Comparison of ENCODE assay signal across 8 cellular contexts in genomic region chr7:44797329-44798258, GRCh38. TPM values are rescaled to one million over a fixed set of nuclear protein-coding genes. Genes with fewer than 3 reads are reported as not detected.
DNase-seq lines count a peak whose midpoint lies in the region; ATAC-seq and TF ChIP-seq lines count a peak whose summit lies in the region.

No MANE protein-coding gene starts in this region.

- peak overlapping the region; percentile 95 for H3K4me3 ChIP-seq in AG10803 (ENCODE audit: low read length)

- intact Hi-C loops in activated CD4-positive, alpha-beta T cell treated with anti-CD3 and anti-CD28 coated beads, Interleukin-2, amount 10 ng/mL, durations not matched to agents 24 days and 14 days (cut with micrococcal nuclease): loop anchor here (1.0 to 2.0 kb wide), 6 partner anchors 51 to 715 kb away; partner anchors contain the start of genes H2AZ2, MYO1G, POLM and TBRG4

- peak; percentile 46 for TF ChIP-seq CTCF in AG10803 (conservative IDR thresholded peaks at IDR 0.05; ENCODE audit: low read length)

- peaks cover 31% of the 10 kb centered on the region for H3K4me1 Mint-ChIP-seq in activated CD4-positive, alpha-beta T cell treated with anti-CD3 and anti-CD28 coated beads, Interleukin-2, amount 10 ng/mL, durations not matched to agents 24 days and 14 days

- ATAC-seq in GM19043 (IDR thresholded peaks at IDR 0.05; ENCODE audit: low read depth, unreplicated experiment) (peak; percentile 52), HG03432 (IDR thresholded peaks at IDR 0.05; ENCODE audit: unreplicated experiment) (peak; percentile 45)

- no peaks in the 10 kb centered on the region for H3K27me3 Mint-ChIP-seq in activated CD4-positive, alpha-beta T cell treated with anti-CD3 and anti-CD28 coated beads, Interleukin-2, amount 10 ng/mL, durations not matched to agents 24 days and 14 days

- H3K4me3 Mint-ChIP-seq in activated CD4-positive, alpha-beta T cell treated with anti-CD3 and anti-CD28 coated beads, Interleukin-2, amount 10 ng/mL, durations not matched to agents 24 days and 14 days: peak overlapping the region; percentile 98

- peak overlapping the region; percentile 97 for H3K27ac Mint-ChIP-seq in activated CD4-positive, alpha-beta T cell treated with anti-CD3 and anti-CD28 coated beads, Interleukin-2, amount 10 ng/mL, durations not matched to agents 24 days and 14 days

- peaks cover 58% of the 10 kb centered on the region for H3K36me3 Mint-ChIP-seq in activated CD4-positive, alpha-beta T cell treated with anti-CD3 and anti-CD28 coated beads, Interleukin-2, amount 10 ng/mL, durations not matched to agents 24 days and 14 days (ENCODE audit: low read depth)

- H3K27ac ChIP-seq in cingulate gyrus (ENCODE audit: low read depth, low read length): peak overlapping the region; percentile 95

- H3K9me3 Mint-ChIP-seq in activated CD4-positive, alpha-beta T cell treated with anti-CD3 and anti-CD28 coated beads, Interleukin-2, amount 10 ng/mL, durations not matched to agents 24 days and 14 days: no peaks in the 10 kb centered on the region

- DNase-seq in AG10803 (ENCODE audit: low read depth): peak; percentile 90
- DNase-seq in NCI-H526 (lab: John Stamatoyannopoulos, UW): peak; percentile 39 to 81
- peak; percentile 95 for DNase-seq in activated CD4-positive, alpha-beta T cell treated with anti-CD3 and anti-CD28 coated beads, Interleukin-2, amount 10 ng/mL, durations not matched to agents 24 days and 14 days
- DNase-seq in kidney tubule cell (ENCODE audit: low spot score): peak; percentile 91
- DNase-seq in stimulated activated CD4-positive, alpha-beta T cell treated with anti-CD3 and anti-CD28 coated beads, Interleukin-15, amount 100 ng/mL, for 48 hours (ENCODE audit: low read depth in 2 of 2): peak; percentile 74 to 78

RNA-seq across cellular contexts. Expression of gene PPIA, which starts 1.1 kb away (rescaled TPM):
- total RNA-seq in activated CD4-positive, alpha-beta T cell treated with anti-CD3 and anti-CD28 coated beads, Interleukin-2, amount 10 ng/mL, durations not matched to agents 24 days and 14 days: 2,368 and 2,448 TPM in 2 replicates

RNA-seq across cellular contexts. Expression of gene ZMIZ2, which starts 48.9 kb away (rescaled TPM):
- total RNA-seq in activated CD4-positive, alpha-beta T cell treated with anti-CD3 and anti-CD28 coated beads, Interleukin-2, amount 10 ng/mL, durations not matched to agents 24 days and 14 days: 130 and 133 TPM in 2 replicates

RNA-seq across cellular contexts. Expression of gene H2AZ2, which starts 50.3 kb away (rescaled TPM):
- 188 and 192 TPM in 2 replicates for total RNA-seq in activated CD4-positive, alpha-beta T cell treated with anti-CD3 and anti-CD28 coated beads, Interleukin-2, amount 10 ng/mL, durations not matched to agents 24 days and 14 days

Comparison
In these comparisons a context has a peak if more than half of its experiments do, and no peak if none do; other contexts are left out.
1. Peak in every context shown above with its lines: DNase-seq, ATAC-seq, H3K4me3 ChIP-seq and H3K27ac ChIP-seq.